ENCODE assay signal across 1 cellular context in the genomic region with DNA sequence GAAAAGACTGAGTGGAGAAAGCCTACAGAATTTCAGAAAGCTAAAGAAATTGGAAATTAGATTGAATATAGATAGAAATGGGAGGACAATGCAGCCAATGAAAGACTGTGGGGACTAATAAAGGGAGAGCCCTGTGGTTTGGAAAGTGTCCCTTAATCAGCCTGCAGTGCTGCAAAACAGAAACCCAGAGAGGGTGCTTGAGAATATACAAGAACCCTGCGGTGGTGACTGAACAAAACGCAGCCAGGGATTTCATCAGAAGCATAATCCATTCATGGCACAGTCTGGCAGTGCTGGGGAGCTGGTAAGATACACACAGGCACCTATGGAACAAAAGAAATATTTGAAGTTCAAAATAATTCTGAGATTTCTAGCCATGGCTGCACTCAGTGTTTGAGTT.
TF ChIP-seq lines count a peak whose summit lies in the region.

No MANE protein-coding gene starts in this region.

TF ChIP-seq in HEK293, 187 proteins besides CTCF, POLR2A, EP300 and RAD21 (continued from another document):
- TF ChIP-seq, protein P1, sequence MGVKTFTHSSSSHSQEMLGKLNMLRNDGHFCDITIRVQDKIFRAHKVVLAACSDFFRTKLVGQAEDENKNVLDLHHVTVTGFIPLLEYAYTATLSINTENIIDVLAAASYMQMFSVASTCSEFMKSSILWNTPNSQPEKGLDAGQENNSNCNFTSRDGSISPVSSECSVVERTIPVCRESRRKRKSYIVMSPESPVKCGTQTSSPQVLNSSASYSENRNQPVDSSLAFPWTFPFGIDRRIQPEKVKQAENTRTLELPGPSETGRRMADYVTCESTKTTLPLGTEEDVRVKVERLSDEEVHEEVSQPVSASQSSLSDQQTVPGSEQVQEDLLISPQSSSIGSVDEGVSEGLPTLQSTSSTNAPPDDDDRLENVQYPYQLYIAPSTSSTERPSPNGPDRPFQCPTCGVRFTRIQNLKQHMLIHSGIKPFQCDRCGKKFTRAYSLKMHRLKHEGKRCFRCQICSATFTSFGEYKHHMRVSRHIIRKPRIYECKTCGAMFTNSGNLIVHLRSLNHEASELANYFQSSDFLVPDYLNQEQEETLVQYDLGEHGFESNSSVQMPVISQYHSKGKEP (tag by site-specific recombination; IDR thresholded peaks at IDR 0.05): 0 out of 2 replicates have a peak, but pooled peaks have one; percentile 19
- TF ChIP-seq ZNF211 (tag by site-specific recombination; IDR thresholded peaks at IDR 0.05; ENCODE audit: low read depth) (no peak), ZNF324 (tag by site-specific recombination; IDR thresholded peaks at IDR 0.05) (no peak)
TF ChIP-seq in HEK293: peak in this region for 4.
